Comparison of ENCODE assay signal across 11 cellular contexts in the genomic region with DNA sequence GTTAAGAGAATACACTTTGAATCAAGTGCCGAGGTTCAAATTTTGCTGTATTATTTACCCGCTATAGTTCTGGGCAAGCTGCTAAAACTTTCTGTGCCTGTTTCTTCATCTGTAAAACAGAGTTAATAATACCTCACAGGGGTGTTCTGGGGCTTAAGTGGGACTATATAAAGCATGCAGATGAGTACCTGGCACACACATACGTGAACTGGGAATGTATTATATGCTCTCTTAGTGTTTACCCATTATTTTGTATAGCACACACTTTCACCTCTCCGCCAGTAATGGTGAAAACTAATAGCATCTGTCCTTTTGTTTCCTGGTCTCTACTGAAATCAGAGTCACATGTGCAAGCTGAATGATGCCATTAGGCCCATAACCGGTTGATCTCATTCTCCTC. TPM values are rescaled to one million over a fixed set of nuclear protein-coding genes. Genes with fewer than 3 reads are reported as not detected.
"Had no signal": no experiment of that assay in that cellular context is flagged by ENCODE, and none has a peak within 500 bp of the region (broad histone marks: within the 10 kb centered on the region; RNA-seq: fewer than 3 reads in every experiment).

No MANE protein-coding gene starts in this region.

- H3K9me3 ChIP-seq: gastrocnemius medialis, upper lobe of left lung had no signal

- H2AFZ ChIP-seq: hepatocyte had no signal

- H3K27me3 ChIP-seq: gastrocnemius medialis, hepatocyte, upper lobe of left lung had no signal

- ATAC-seq: effector memory CD8-positive, alpha-beta T cell; gastrocnemius medialis had no signal

- H3K4me2 ChIP-seq: hepatocyte had no signal

- H3K79me2 ChIP-seq: hepatocyte had no signal

- H3K27ac ChIP-seq: epithelial cell of prostate, gastrocnemius medialis, hepatocyte, upper lobe of left lung had no signal

- H3K4me3 ChIP-seq: gastrocnemius medialis, hepatocyte, upper lobe of left lung had no signal

- DNase-seq: activated CD4-positive, alpha-beta T cell treated with anti-CD3 and anti-CD28 coated beads, Interleukin-2, amount 50 U/mL, for 4 hours; activated CD4-positive, CD25-positive, alpha-beta regulatory T cell treated with anti-CD3 and anti-CD28 coated beads, Interleukin-2, amount 50 U/mL, for 72 hours; activated T-cell treated with anti-CD3 and anti-CD28 coated beads, Interleukin-2, amount 50 U/mL, for 1 hour; effector memory CD8-positive, alpha-beta T cell; gastrocnemius medialis; kidney; stimulated activated CD4-positive, alpha-beta T cell treated with anti-CD3 and anti-CD28 coated beads, Interleukin-2, amount 100 ng/mL, for 48 hours; upper lobe of left lung had no signal

- H3K4me1 ChIP-seq: gastrocnemius medialis had no signal

RNA-seq across cellular contexts. Expression of gene CDKL4, which starts 3.7 kb away (rescaled TPM):
- polyA plus RNA-seq: neural cell had no signal
